ENCODE assay signal across 8 cellular contexts in the genomic region with DNA sequence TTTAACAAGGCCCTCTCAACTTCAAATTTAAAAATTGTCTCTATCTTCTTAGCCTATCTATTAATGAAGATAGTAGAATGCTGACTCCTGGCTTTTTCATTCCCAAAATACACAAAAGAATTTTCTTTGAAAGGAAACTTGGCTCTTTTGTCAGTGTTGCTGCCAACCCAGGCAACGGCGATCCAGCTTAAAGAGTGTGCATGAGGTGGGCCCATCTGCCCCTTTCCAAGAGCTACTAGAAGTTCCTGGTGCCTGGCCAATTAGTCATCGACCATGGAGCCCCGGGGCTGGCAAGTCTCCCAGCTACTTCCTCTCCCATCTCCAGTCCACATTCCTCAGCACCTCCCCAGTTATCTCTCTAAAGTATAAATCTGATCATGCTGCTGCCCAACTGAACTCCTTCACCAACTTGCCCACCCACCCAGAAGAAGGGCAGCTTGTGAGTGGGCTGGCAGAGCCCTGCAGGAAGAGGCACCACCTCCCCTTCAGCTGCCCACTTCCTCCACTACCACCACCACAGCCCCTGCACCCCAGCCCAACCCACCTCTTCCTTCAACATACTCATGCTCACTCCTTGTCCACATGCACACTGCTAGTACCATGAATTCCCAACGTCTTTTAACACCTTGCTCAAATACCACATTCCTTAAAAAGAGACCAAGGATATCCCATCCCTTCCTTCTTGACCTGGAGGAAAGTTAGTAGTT.
A peak's percentile ranks its signal among the peaks of the same experiment; 100 is the strongest.
DNase-seq lines count a peak whose midpoint lies in the region; ATAC-seq and TF ChIP-seq lines count a peak whose summit lies in the region.

No MANE protein-coding gene starts in this region.

- H2AFZ ChIP-seq in Loucy (ENCODE audit: low read length) (no peak overlapping the region), neuronal stem cell (ENCODE audit: low read length) (no peak overlapping the region)

- H3K36me3 ChIP-seq in Loucy (ENCODE audit: insufficient read depth, low read length), result no peaks in the 10 kb centered on the region
- H3K36me3 ChIP-seq in neuronal stem cell (replicated peaks in 1 of 2; ENCODE audit: control insufficient read depth in 2 of 2, insufficient read depth in 2 of 2, low read length in 2 of 2), result no peaks in the 10 kb centered on the region
- no peaks in the 10 kb centered on the region for H3K36me3 ChIP-seq in esophagus muscularis mucosa

- H3K79me2 ChIP-seq in Loucy (ENCODE audit: insufficient read depth, low read length), result peaks cover 44% of the 10 kb centered on the region; the same call in 1 of the 2 replicates

- no peak overlapping the region for H2BK15ac ChIP-seq in neuronal stem cell (ENCODE audit: low read length)

- H2BK120ac ChIP-seq in neuronal stem cell (ENCODE audit: low read depth, low read length), result no peak overlapping the region

- H3K27me3 ChIP-seq in CD4-positive, alpha-beta T cell (ENCODE audit: control insufficient read depth, insufficient read depth, low read length), result no peaks in the 10 kb centered on the region
- H3K27me3 ChIP-seq in Loucy (ENCODE audit: insufficient read depth, low read length, poor library complexity, severe bottlenecking) (no peaks in the 10 kb centered on the region), neuronal stem cell (ENCODE audit: control insufficient read depth in 3 of 3, insufficient read depth in 3 of 3, low read depth in 1 of 3, low read length in 3 of 3) (no peaks in the 10 kb centered on the region), esophagus muscularis mucosa (no peaks in the 10 kb centered on the region)

- H3K4me3 Mint-ChIP-seq in CD4-positive, alpha-beta T cell, result peak overlapping the region; percentile 44
- no peak overlapping the region for H3K4me3 Mint-ChIP-seq in chondrocyte (ENCODE audit: unreplicated experiment)

- no peak overlapping the region for H3K18ac ChIP-seq in neuronal stem cell (ENCODE audit: low read length)

- no peaks in the 10 kb centered on the region for H3K9me3 ChIP-seq in CD4-positive, alpha-beta T cell (ENCODE audit: control insufficient read depth, low read length)
- no peaks in the 10 kb centered on the region for H3K9me3 ChIP-seq in Loucy (ENCODE audit: insufficient read depth, low read depth, low read length)
- H3K9me3 ChIP-seq in neuronal stem cell (replicated peaks in 1 of 2; ENCODE audit: control insufficient read depth in 2 of 2, insufficient read depth in 1 of 2, low read depth in 1 of 2, low read length in 2 of 2), result no peaks in the 10 kb centered on the region
- H3K9me3 ChIP-seq in esophagus muscularis mucosa, result no peaks in the 10 kb centered on the region

- CTCF ChIA-PET in CD4-positive, alpha-beta T cell (lab: Charles Lee), result interaction anchor here (2.6 kb wide), 1 partner anchor 12 kb away, joined by 6 read pairs; no protein-coding TSS in a partner anchor

- H3K27ac ChIP-seq in CD4-positive, alpha-beta T cell (ENCODE audit: low read depth, low read length), result no peak overlapping the region
- H3K27ac ChIP-seq in neuronal stem cell (replicated peaks; ENCODE audit: low read length) (no peak overlapping the region), esophagus muscularis mucosa (replicated peaks in 1 of 4) (no peak overlapping the region)

- no peak for DNase-seq in CD4-positive, alpha-beta T cell
- DNase-seq in chondrocyte (ENCODE audit: low spot score) (no peak), mucosa of gallbladder (ENCODE audit: low spot score) (peak; percentile 58), neuronal stem cell (ENCODE audit: low spot score) (no peak), esophagus muscularis mucosa (ENCODE audit: extremely low spot score) (no peak)
- DNase-seq in stimulated activated CD4-positive, alpha-beta T cell treated with anti-CD3 and anti-CD28 coated beads, Interleukin-1b, Interleukin-23, amount 100 ng/mL, for 48 hours, result no peak

- H4K20me1 ChIP-seq in Loucy (ENCODE audit: insufficient read depth, low read length, poor library complexity, severe bottlenecking), result no peaks in the 10 kb centered on the region

- no peaks in the 10 kb centered on the region for H3K9me2 ChIP-seq in Loucy (replicated peaks; ENCODE audit: low read depth, low read length)

- no peak overlapping the region for H3K23ac ChIP-seq in neuronal stem cell (ENCODE audit: low read depth, low read length, poor library complexity)

- no peak for TF ChIP-seq POLR2A in esophagus muscularis mucosa (IDR thresholded peaks at IDR 0.05; ENCODE audit: low read depth)

- ATAC-seq in CD4-positive, alpha-beta T cell (ENCODE audit: poor library complexity), result no peak
- no peak for ATAC-seq in HG02610 (IDR thresholded peaks at IDR 0.05; ENCODE audit: unreplicated experiment)

- H3K4ac ChIP-seq in neuronal stem cell (ENCODE audit: low read length), result no peak overlapping the region

- H2BK12ac ChIP-seq in neuronal stem cell (ENCODE audit: low read length), result no peak overlapping the region

- no peaks in the 10 kb centered on the region for H3K79me1 ChIP-seq in neuronal stem cell (ENCODE audit: low read depth, low read length)

- H3K4me3 ChIP-seq in Loucy (ENCODE audit: low read length, poor library complexity, severe bottlenecking), result peak overlapping the region; percentile 53
- no peak overlapping the region for H3K4me3 ChIP-seq in neuronal stem cell (ENCODE audit: low read length in 2 of 2)
- no peak overlapping the region for H3K4me3 ChIP-seq in esophagus muscularis mucosa

- POLR2A ChIA-PET in CD4-positive, alpha-beta T cell (lab: Charles Lee), result interaction anchor here (0.5 to 1.5 kb wide), 2 partner anchors 9 to 85 kb away, joined by 3 to 4 read pairs; no protein-coding TSS in a partner anchor

- H2BK5ac ChIP-seq in neuronal stem cell (ENCODE audit: low read length), result no peak overlapping the region

- peaks cover 2% of the 10 kb centered on the region; the same call in 1 of the 2 replicates for H3F3A ChIP-seq in Loucy (ENCODE audit: low read depth)

- H3K27me3 Mint-ChIP-seq in CD4-positive, alpha-beta T cell, result no peaks in the 10 kb centered on the region
- H3K27me3 Mint-ChIP-seq in chondrocyte (ENCODE audit: low read depth), result no peaks in the 10 kb centered on the region

- intact Hi-C loops in CD4-positive, alpha-beta T cell (cut with DNase I, micrococcal nuclease), result no loop called here
- intact Hi-C loops in esophagus muscularis mucosa (cut with DNase I), result no loop called here

- H3K4me1 ChIP-seq in Loucy (ENCODE audit: insufficient read depth, low read length, poor library complexity, severe bottlenecking) (peaks cover 61% of the 10 kb centered on the region), neuronal stem cell (ENCODE audit: control insufficient read depth in 2 of 2, insufficient read depth in 1 of 2, low read depth in 1 of 2, low read length in 2 of 2) (peaks cover 0 to 2% of the 10 kb centered on the region in 2 donors), esophagus muscularis mucosa (peaks cover 0 to 11% (median 4%) of the 10 kb centered on the region in 4 donors)

- no peaks in the 10 kb centered on the region for H3K9me3 Mint-ChIP-seq in CD4-positive, alpha-beta T cell
- H3K9me3 Mint-ChIP-seq in chondrocyte (ENCODE audit: low read depth), result peaks cover 24% of the 10 kb centered on the region

- no peak for TF ChIP-seq EP300 in esophagus muscularis mucosa (IDR thresholded peaks at IDR 0.05)

- peak overlapping the region; percentile 36 for H3K9ac ChIP-seq in Loucy (ENCODE audit: low read depth, low read length, poor library complexity, severe bottlenecking)
- H3K9ac ChIP-seq in neuronal stem cell (ENCODE audit: low read depth, low read length, poor library complexity), result no peak overlapping the region

- no peak overlapping the region for H3K14ac ChIP-seq in neuronal stem cell (ENCODE audit: low read length)

- H4K91ac ChIP-seq in neuronal stem cell (ENCODE audit: low read depth, low read length, poor library complexity), result no peak overlapping the region

- WGBS in neuronal stem cell (ENCODE audit: extremely low coverage in 2 of 2, insufficient read length in 2 of 2, insufficient replicate concordance in 1 of 2), 2 donors, result no CpG with 5 or more reads among the region's 5 CpGs
- 26% methylated on average over 5 of the region's 5 CpGs for WGBS in esophagus muscularis mucosa

- H4K8ac ChIP-seq in neuronal stem cell (ENCODE audit: low read depth, low read length), result no peak overlapping the region

- peaks cover 60% of the 10 kb centered on the region for H3K36me3 Mint-ChIP-seq in CD4-positive, alpha-beta T cell (ENCODE audit: low read depth)
- peaks cover 5% of the 10 kb centered on the region for H3K36me3 Mint-ChIP-seq in chondrocyte (ENCODE audit: low read depth)

- peak overlapping the region; percentile 47 for H3K4me2 ChIP-seq in Loucy (ENCODE audit: low read depth, low read length, poor library complexity, severe bottlenecking)
- H3K4me2 ChIP-seq in neuronal stem cell (ENCODE audit: insufficient read depth, low read length, poor library complexity, severe bottlenecking), result no peak overlapping the region

- no peak overlapping the region for H2AK5ac ChIP-seq in neuronal stem cell (ENCODE audit: low read depth, low read length)

- peaks cover 56% of the 10 kb centered on the region for H3K4me1 Mint-ChIP-seq in CD4-positive, alpha-beta T cell (ENCODE audit: low read depth)
- peaks cover 45% of the 10 kb centered on the region for H3K4me1 Mint-ChIP-seq in chondrocyte (ENCODE audit: low read depth)

- H3K27ac Mint-ChIP-seq in CD4-positive, alpha-beta T cell, result peak overlapping the region; percentile 70
- peak overlapping the region; percentile 87 for H3K27ac Mint-ChIP-seq in chondrocyte (ENCODE audit: unreplicated experiment)

- no peak for TF ChIP-seq CTCF in CD4-positive, alpha-beta T cell (IDR thresholded peaks at IDR 0.05)
- TF ChIP-seq CTCF in Loucy (conservative IDR thresholded peaks at IDR 0.05; ENCODE audit: low read length), result no peak
- no peak for TF ChIP-seq CTCF in chondrocyte (IDR thresholded peaks at IDR 0.05)
- TF ChIP-seq CTCF in esophagus muscularis mucosa (IDR thresholded peaks at IDR 0.05), result no peak
